Comparison of ENCODE assay signal across 1 cellular context in the genomic region with DNA sequence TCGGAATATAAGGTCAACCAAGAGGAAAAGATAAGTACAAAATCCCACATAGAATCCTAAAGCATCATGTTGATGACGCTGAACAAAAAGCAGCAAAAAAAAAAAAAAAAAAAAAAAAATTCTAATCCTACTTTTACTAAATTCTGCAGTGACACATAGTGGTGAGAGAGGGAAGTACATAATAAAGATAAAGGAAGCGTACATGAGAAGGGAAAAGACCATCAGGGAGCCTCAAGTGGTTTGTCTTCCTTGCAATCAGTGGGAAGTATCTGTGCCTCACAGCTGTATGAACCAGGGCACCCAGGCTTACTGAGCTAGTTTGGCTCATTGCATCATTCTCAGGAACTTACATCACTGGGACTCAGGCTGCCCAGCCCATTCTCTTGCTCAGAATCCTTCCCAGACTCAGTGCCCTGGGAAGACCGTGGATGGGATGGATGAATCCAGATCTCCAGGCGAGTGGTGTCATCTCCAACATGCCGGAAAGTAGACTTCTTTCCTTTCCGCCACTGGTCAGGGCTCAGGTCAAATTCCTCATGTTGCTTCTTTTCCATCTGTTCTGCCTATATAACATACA.
TF ChIP-seq lines count a peak whose summit lies in the region.

No MANE protein-coding gene starts in this region.

TF ChIP-seq in HCT116, 20 proteins besides CTCF, POLR2A, EP300 and RAD21:
- TF ChIP-seq CEBPB (IDR thresholded peaks at IDR 0.05; ENCODE audit: low read depth) (0 out of 2 replicates have a peak, but pooled peaks have one; percentile 25), EZH2 (IDR thresholded peaks at IDR 0.05) (no peak)
